In genomic region chr4:67087897-67088296, GRCh38 we compare ENCODE assay signal across 8 cellular contexts.
DNase-seq lines count a peak whose midpoint lies in the region; ATAC-seq, FAIRE-seq and TF ChIP-seq lines count a peak whose summit lies in the region.

No MANE protein-coding gene starts in this region.

- peak; percentile 48 for TF ChIP-seq CTCF in CD8-positive, alpha-beta T cell (IDR thresholded peaks at IDR 0.05)
- no peak; the same call in 1 of the 2 replicates for TF ChIP-seq CTCF in Panc1 (IDR thresholded peaks at IDR 0.05)
- peak; percentile 63 to 72 (median 64) for TF ChIP-seq CTCF in GM12878 (IDR thresholded peaks at IDR 0.05 in 2 of 3, conservative IDR thresholded peaks at IDR 0.05 in 1 of 3; ENCODE audit: control insufficient read depth in 2 of 3, extremely low read depth in 1 of 3, insufficient read depth in 1 of 3, low read depth in 3 of 3, low read length in 3 of 3)

- FAIRE-seq in GM12878 (lab: Jason Lieb, UNC): peak; percentile 86
- no peak for FAIRE-seq in HTR-8/SVneo (lab: Jason Lieb, UNC)

- POLR2A ChIA-PET in CD8-positive, alpha-beta T cell (lab: Charles Lee): no interaction called here
- POLR2A ChIA-PET in Panc1 (lab: Charles Lee): no interaction called here
- POLR2A ChIA-PET in GM12878 (lab: Charles Lee): no interaction called here

- H2AFZ ChIP-seq in GM12878 (ENCODE audit: control insufficient read depth, low read depth, low read length): no peak overlapping the region

- no peak for ATAC-seq in CD8-positive, alpha-beta T cell
- peak; percentile 75 for ATAC-seq in GM19043 (IDR thresholded peaks at IDR 0.05; ENCODE audit: low read depth, unreplicated experiment)
- ATAC-seq in HG03175 (IDR thresholded peaks at IDR 0.05; ENCODE audit: unreplicated experiment): peak; percentile 78
- no peak for ATAC-seq in Panc1
- ATAC-seq in GM12878: peak; percentile 84

- SMC1A ChIA-PET in GM12878 (lab: Charles Lee; ENCODE audit: uncharacterized antibody, unreplicated experiment): interaction anchor here (0.6 to 2.0 kb wide), 10 partner anchors 35 to 679 kb away, joined by 3 to 14 read pairs (median 4); no protein-coding TSS in a partner anchor

- in situ Hi-C loops in Panc1 (cut with HindIII; ENCODE audit: low pct_unique_long_range_greater_than_20kb, low sequenced_read_pairs): no loop called here
- in situ Hi-C loops in GM12878 (cut with MboI): no loop called here

- peak; percentile 72 for TF ChIP-seq RAD21 in GM12878 (IDR thresholded peaks at IDR 0.05; ENCODE audit: insufficient read depth, low read depth, low read length)

- RAD21 ChIA-PET in GM12878 (lab: Charles Lee; ENCODE audit: unreplicated experiment): interaction anchor here (0.7 to 2.1 kb wide), 5 partner anchors 111 to 240 kb away, joined by 3 to 15 read pairs (median 5); no protein-coding TSS in a partner anchor

- H3K9me3 ChIP-seq in CD8-positive, alpha-beta T cell (ENCODE audit: low read length): no peaks in the 10 kb centered on the region
- H3K9me3 ChIP-seq in Panc1 (ENCODE audit: control insufficient read depth, insufficient read depth, low read depth, low read length) (no peaks in the 10 kb centered on the region), GM12878 (replicated peaks; ENCODE audit: control insufficient read depth, insufficient read depth, low read length) (no peaks in the 10 kb centered on the region)

- no peaks in the 10 kb centered on the region for H3K4me1 ChIP-seq in CD8-positive, alpha-beta T cell (ENCODE audit: insufficient read depth, low read length)
- H3K4me1 ChIP-seq in Panc1 (ENCODE audit: control insufficient read depth, insufficient read depth, low read length) (no peaks in the 10 kb centered on the region), GM12878 (ENCODE audit: control insufficient read depth, insufficient read depth, low read length) (no peaks in the 10 kb centered on the region)

- no peak overlapping the region for H3K27ac Mint-ChIP-seq in CD8-positive, alpha-beta T cell

- no peak overlapping the region for H3K4me3 ChIP-seq in CD8-positive, alpha-beta T cell (ENCODE audit: low read depth, low read length)
- H3K4me3 ChIP-seq in Panc1 (ENCODE audit: low read depth in 2 of 2, low read length in 2 of 2) (no peak overlapping the region), GM12878 (no peak overlapping the region)

- no peaks in the 10 kb centered on the region for H3K27me3 Mint-ChIP-seq in CD8-positive, alpha-beta T cell (ENCODE audit: low read depth)

- no peaks in the 10 kb centered on the region for H3K36me3 Mint-ChIP-seq in CD8-positive, alpha-beta T cell

- no peak for TF ChIP-seq EP300 in GM12878 (IDR thresholded peaks at IDR 0.05; ENCODE audit: borderline replicate concordance in 1 of 2, control insufficient read depth in 1 of 2, low read depth in 2 of 2, low read length in 2 of 2)

- WGBS in GM12878 (ENCODE audit: insufficient coverage, insufficient replicate concordance, low lambda C conversion rate, missing lambda C conversion rate): 22% methylated on average over 2 of the region's 2 CpGs

- H3K9ac ChIP-seq in GM12878 (ENCODE audit: control insufficient read depth, insufficient read depth, low read length): no peak overlapping the region

- H3K4me1 Mint-ChIP-seq in CD8-positive, alpha-beta T cell (ENCODE audit: low read depth): no peaks in the 10 kb centered on the region

- no peaks in the 10 kb centered on the region for H3K36me3 ChIP-seq in CD8-positive, alpha-beta T cell (ENCODE audit: insufficient read depth, low read length)
- H3K36me3 ChIP-seq in Panc1 (ENCODE audit: control insufficient read depth, insufficient read depth, low read length) (no peaks in the 10 kb centered on the region), GM12878 (ENCODE audit: control insufficient read depth in 2 of 2, insufficient read depth in 2 of 2, low read length in 1 of 2) (no peaks in the 10 kb centered on the region)

- H3K27me3 ChIP-seq in CD8-positive, alpha-beta T cell (ENCODE audit: insufficient read depth, low read length): no peaks in the 10 kb centered on the region
- no peaks in the 10 kb centered on the region for H3K27me3 ChIP-seq in Panc1 (ENCODE audit: control insufficient read depth, insufficient read depth, low read length)
- no peaks in the 10 kb centered on the region for H3K27me3 ChIP-seq in GM12878 (replicated peaks in 1 of 2; ENCODE audit: control insufficient read depth in 2 of 2, insufficient read depth in 2 of 2, low read length in 1 of 2)

- BruUV-seq in Panc1 (replicated peaks; lab: Mats Ljungman, UMichigan) (no TSS peak), GM12878 (replicated peaks; lab: Mats Ljungman, UMichigan) (no TSS peak)

- H3K27ac ChIP-seq in CD8-positive, alpha-beta T cell (ENCODE audit: low read depth, low read length): no peak overlapping the region
- H3K27ac ChIP-seq in Panc1 (ENCODE audit: low read length) (no peak overlapping the region), GM12878 (ENCODE audit: control insufficient read depth, insufficient read depth) (no peak overlapping the region)

- no peaks in the 10 kb centered on the region for H4K20me1 ChIP-seq in GM12878 (ENCODE audit: control insufficient read depth, insufficient read depth)

- no peak for TF ChIP-seq POLR2A in GM12878 (IDR thresholded peaks at IDR 0.05; ENCODE audit: low read depth, low read length)

- H3K79me2 ChIP-seq in GM12878 (ENCODE audit: control insufficient read depth, insufficient read depth, low read length): no peaks in the 10 kb centered on the region

- H3K4me3 Mint-ChIP-seq in CD8-positive, alpha-beta T cell: no peak overlapping the region

- H3K9me3 Mint-ChIP-seq in CD8-positive, alpha-beta T cell: no peaks in the 10 kb centered on the region

- intact Hi-C loops in CD8-positive, alpha-beta T cell (cut with DNase I, micrococcal nuclease): loop anchor here in 1 of 2 experiments (1.0 kb wide), 1 partner anchor 239 kb away; no protein-coding TSS in a partner anchor
- intact Hi-C loops in Panc1 (cut with micrococcal nuclease; ENCODE audit: unreplicated experiment): no loop called here
- intact Hi-C loops in GM12878 (cut with micrococcal nuclease; ENCODE audit: unreplicated experiment): loop anchor here (1.0 to 2.0 kb wide), 2 partner anchors 239 to 309 kb away; no protein-coding TSS in a partner anchor

- H3K4me2 ChIP-seq in GM12878 (ENCODE audit: control insufficient read depth, insufficient read depth): no peak overlapping the region

- peak in 2 of 7 experiments; percentile 14 to 29 for DNase-seq in CD8-positive, alpha-beta T cell
- DNase-seq in Panc1 (ENCODE audit: low read depth, low spot score): peak; percentile 8
- no peak for DNase-seq in GM12878 (ENCODE audit: low read depth, low spot score)
- peak; percentile 38 for DNase-seq in medulla oblongata (ENCODE audit: extremely low spot score)
- no peak for DNase-seq in HTR-8/SVneo (ENCODE audit: insufficient read length, low spot score)
- DNase-seq in NCI-H2227 (lab: John Stamatoyannopoulos, UW; ENCODE audit: unreplicated experiment): no peak

- CTCF ChIA-PET in CD8-positive, alpha-beta T cell (lab: Charles Lee): interaction anchor here (0.9 to 1.5 kb wide), 4 partner anchors 16 to 239 kb away, joined by 3 to 5 read pairs (median 4); no protein-coding TSS in a partner anchor
- CTCF ChIA-PET in Panc1 (lab: Charles Lee) (no interaction called here), GM12878 (lab: Yijun Ruan, JAX) (interaction anchor here (0.7 to 2.0 kb wide), 19 partner anchors 10 to 730 kb away, joined by 3 to 43 read pairs (median 4); no protein-coding TSS in a partner anchor)

TF ChIP-seq in GM12878, 131 proteins besides CTCF, POLR2A, EP300 and RAD21:
- TF ChIP-seq PAX5 (IDR thresholded peaks at IDR 0.05; ENCODE audit: borderline replicate concordance, low read depth, low read length): no peak
- peak; percentile 85 for TF ChIP-seq SMC3 (IDR thresholded peaks at IDR 0.05; ENCODE audit: borderline replicate concordance, low read length)
- TF ChIP-seq PBX3 (IDR thresholded peaks at IDR 0.05; ENCODE audit: insufficient replicate concordance, low read depth, low read length): no peak

Comparison
In these comparisons a context has a peak if more than half of its experiments do, and no peak if none do; other contexts are left out.
1. ATAC-seq: peak in GM19043 (single experiment), HG03175 (single experiment) and GM12878 (single experiment); none in CD8-positive, alpha-beta T cell (single experiment) and Panc1 (single experiment).
2. DNase-seq: peak in Panc1 (single experiment) and medulla oblongata (single experiment); none in GM12878 (single experiment), HTR-8/SVneo (single experiment) and NCI-H2227 (single experiment).